In genomic region chr13:48414501-48414900, GRCh38 we compare ENCODE assay signal across 15 cellular contexts.
"Had no signal": no experiment of that assay in that cellular context is flagged by ENCODE, and none has a peak within 500 bp of the region (broad histone marks: within the 10 kb centered on the region; RNA-seq: fewer than 3 reads in every experiment).

No MANE protein-coding gene starts in this region.

- H3K27ac Mint-ChIP-seq: activated CD4-positive, alpha-beta T cell treated with anti-CD3 and anti-CD28 coated beads, Interleukin-2, amount 10 ng/mL, durations not matched to agents 7 days and 5 days; neural progenitor cell; stimulated activated naive CD8-positive, alpha-beta T cell treated with anti-CD3 and anti-CD28 coated beads, Interleukin-15, Interleukin-2, amounts not matched to agents 100 ng/mL and 50 ng/mL, for 24 hours; T-helper 1 cell treated with Interleukin-12 subunit alpha and Interleukin-12 subunit beta and Interleukin-4 antibody, amounts not matched to agents 30 μg/mL and 1 μg/mL, for 36 hours had no signal

- H3K9me3 ChIP-seq: prostate gland, right atrium auricular region had no signal

- H3K4me2 ChIP-seq: neural progenitor cell had no signal

- H3K4me3 Mint-ChIP-seq: activated naive CD8-positive, alpha-beta T cell treated with anti-CD3 and anti-CD28 coated beads for 36 hours; neural progenitor cell; stimulated activated naive CD8-positive, alpha-beta T cell treated with anti-CD3 and anti-CD28 coated beads, Interleukin-15, Interleukin-2, amounts not matched to agents 100 ng/mL and 50 ng/mL, for 24 hours; T-helper 1 cell treated with Interleukin-12 subunit alpha and Interleukin-12 subunit beta and Interleukin-4 antibody, amounts not matched to agents 30 μg/mL and 1 μg/mL, for 36 hours had no signal

- H3K9ac ChIP-seq: neural progenitor cell had no signal

- H3K27ac ChIP-seq: dorsolateral prefrontal cortex, neural progenitor cell, prostate gland, right atrium auricular region had no signal

- ATAC-seq: left ventricle myocardium superior had no signal

- H3K36me3 ChIP-seq: neural progenitor cell, prostate gland, right atrium auricular region had no signal

- H3K4me3 ChIP-seq: neural progenitor cell, prostate gland, right atrium auricular region had no signal

- H3K27me3 Mint-ChIP-seq: activated CD4-positive, alpha-beta T cell treated with anti-CD3 and anti-CD28 coated beads, Interleukin-2, amount 10 ng/mL, durations not matched to agents 7 days and 5 days; activated naive CD8-positive, alpha-beta T cell treated with anti-CD3 and anti-CD28 coated beads for 36 hours; stimulated activated naive CD8-positive, alpha-beta T cell treated with anti-CD3 and anti-CD28 coated beads, Interleukin-15, Interleukin-2, amounts not matched to agents 100 ng/mL and 50 ng/mL, for 24 hours had no signal

- DNase-seq: activated CD4-positive, alpha-beta T cell treated with anti-CD3 and anti-CD28 coated beads, Interleukin-2, amount 10 ng/mL, durations not matched to agents 7 days and 5 days; activated CD8-positive, alpha-beta memory T cell treated with anti-CD3 and anti-CD28 coated beads for 24 hours; activated naive CD4-positive, alpha-beta T cell; activated naive CD8-positive, alpha-beta T cell treated with anti-CD3 and anti-CD28 coated beads for 36 hours; amniotic stem cell; dorsolateral prefrontal cortex; erythroblast; foreskin melanocyte; left ventricle myocardium superior; trophoblast cell had no signal

- H3K4me1 ChIP-seq: prostate gland, right atrium auricular region had no signal

- H3K27me3 ChIP-seq: dorsolateral prefrontal cortex, neural progenitor cell, right atrium auricular region had no signal

- H2AFZ ChIP-seq: neural progenitor cell had no signal
